ENCODE assay signal across 8 cellular contexts in the genomic region with DNA sequence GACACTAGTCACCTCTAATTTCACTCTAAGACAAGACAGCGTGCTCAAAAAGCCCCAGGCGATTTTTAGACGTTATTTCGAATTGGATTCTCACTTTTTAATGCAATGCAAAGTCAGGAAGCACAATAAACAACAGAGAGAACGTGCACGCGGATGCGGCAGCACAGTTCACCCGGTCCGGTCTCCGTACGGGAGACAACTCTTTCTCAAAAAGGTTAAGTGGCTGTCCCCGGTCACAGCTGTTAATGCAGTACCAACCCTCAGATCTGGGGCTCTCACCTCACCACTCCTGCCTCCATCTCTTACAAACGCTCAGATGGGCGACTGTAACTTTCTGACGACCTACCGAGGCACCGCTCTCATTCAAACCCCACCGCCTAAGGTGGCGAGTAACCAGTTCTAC. TPM values are rescaled to one million over a fixed set of nuclear protein-coding genes. Genes with fewer than 3 reads are reported as not detected.
DNase-seq lines count a peak whose midpoint lies in the region; ATAC-seq and TF ChIP-seq lines count a peak whose summit lies in the region.

No MANE protein-coding gene starts in this region.

- intact Hi-C loops in ovary (cut with DNase I): no loop called here

- DNase-seq in SJSA1 (ENCODE audit: low read depth in 1 of 2, low spot score in 2 of 2) (no peak), ovary (no peak), iPS-NIHi7 (ENCODE audit: extremely low spot score) (no peak), AG08395 (ENCODE audit: low spot score) (no peak)

- H3K9me3 ChIP-seq in BLaER1 treated with 17β-estradiol and CSF1 and Interleukin-3, amounts not matched to agents 10 nM and 100 nM (replicated peaks in 1 of 11): no peaks in the 10 kb centered on the region
- H3K9me3 ChIP-seq in SJSA1 (replicated peaks): no peaks in the 10 kb centered on the region
- H3K9me3 ChIP-seq in ovary: no peaks in the 10 kb centered on the region

- H3K4me3 ChIP-seq in BLaER1 treated with 17β-estradiol and CSF1 and Interleukin-3, amounts not matched to agents 10 nM and 100 nM: peak overlapping the region; percentile 69 to 95 (median 90)
- peak overlapping the region; percentile 98 for H3K4me3 ChIP-seq in SJSA1
- peak overlapping the region; percentile 67 for H3K4me3 ChIP-seq in ovary

- peak overlapping the region; percentile 85 to 97 (median 94) for H3K4me2 ChIP-seq in BLaER1 treated with 17β-estradiol and CSF1 and Interleukin-3, amounts not matched to agents 10 nM and 100 nM

- TF ChIP-seq CTCF in ovary (IDR thresholded peaks at IDR 0.05): no peak

- peaks cover 0 to 27% (median 17%) of the 10 kb centered on the region in 11 experiments; a peak in 14 of 22 replicates for H3K36me3 ChIP-seq in BLaER1 treated with 17β-estradiol and CSF1 and Interleukin-3, amounts not matched to agents 10 nM and 100 nM
- peaks cover 33% of the 10 kb centered on the region for H3K36me3 ChIP-seq in SJSA1
- H3K36me3 ChIP-seq in ovary: no peaks in the 10 kb centered on the region

- peaks cover 27 to 42% (median 33%) of the 10 kb centered on the region in 10 experiments for H3K4me1 ChIP-seq in BLaER1 treated with 17β-estradiol and CSF1 and Interleukin-3, amounts not matched to agents 10 nM and 100 nM
- H3K4me1 ChIP-seq in SJSA1 (replicated peaks): peaks cover 15% of the 10 kb centered on the region
- peaks cover 4% of the 10 kb centered on the region for H3K4me1 ChIP-seq in ovary (ENCODE audit: insufficient read depth)

- H4K20me1 ChIP-seq in BLaER1 treated with 17β-estradiol and CSF1 and Interleukin-3, amounts not matched to agents 10 nM and 100 nM: peaks cover 42 to 56% (median 54%) of the 10 kb centered on the region in 11 experiments

- 0% methylated on average over 20 of the region's 20 CpGs for WGBS in ovary, 3 donors

- no peak for TF ChIP-seq EP300 in ovary (IDR thresholded peaks at IDR 0.05)

- ATAC-seq in GM21515 (IDR thresholded peaks at IDR 0.05; ENCODE audit: unreplicated experiment): peak; percentile 15
- peak; percentile 0 for ATAC-seq in esophagus mucosa
- ATAC-seq in GM18520 (IDR thresholded peaks at IDR 0.05; ENCODE audit: unreplicated experiment): no peak

- H3K27me3 ChIP-seq in BLaER1 treated with 17β-estradiol and CSF1 and Interleukin-3, amounts not matched to agents 10 nM and 100 nM: no peaks in the 10 kb centered on the region
- H3K27me3 ChIP-seq in SJSA1 (replicated peaks) (no peaks in the 10 kb centered on the region), ovary (no peaks in the 10 kb centered on the region)

- no peak for TF ChIP-seq POLR2A in ovary (IDR thresholded peaks at IDR 0.05)

- peak overlapping the region; percentile 95 to 99 (median 97) for H3K9ac ChIP-seq in BLaER1 treated with 17β-estradiol and CSF1 and Interleukin-3, amounts not matched to agents 10 nM and 100 nM

- peak overlapping the region; percentile 94 to 99 (median 97) for H3K27ac ChIP-seq in BLaER1 treated with 17β-estradiol and CSF1 and Interleukin-3, amounts not matched to agents 10 nM and 100 nM
- H3K27ac ChIP-seq in SJSA1 (peak overlapping the region; percentile 94), ovary (peak overlapping the region; percentile 95 to 99)

RNA-seq across cellular contexts. Expression of gene HP1BP3, which starts 1.2 kb away (rescaled TPM):
- 160 and 201 TPM in 2 replicates for total RNA-seq in SJSA1 (2014; rRNA removed; shearing (Covaris generic))
- total RNA-seq in esophagus mucosa (147 TPM), ovary (100 to 1,000 TPM; 184 to 260 (median 211) TPM)
- polyA plus RNA-seq in ovary: 100 to 1,000 TPM; 162 to 302 TPM

RNA-seq across cellular contexts. Expression of gene SH2D5, which starts 53.4 kb away (rescaled TPM):
- 0.82 and 5.3 TPM in 2 replicates for total RNA-seq in SJSA1 (2014; rRNA removed; shearing (Covaris generic))
- total RNA-seq in esophagus mucosa (0.64 TPM), ovary (1 to 10 TPM in 2 of 7 donors, under 1 TPM in 4, not detected in 1; 0.43 to 1.8 (median 0.77) TPM)
- under 1 TPM; 0.15 TPM for polyA plus RNA-seq in ovary
